In genomic region chr3:142239421-142239820, GRCh38 we compare ENCODE assay signal across 17 cellular contexts.
"Had no signal": no experiment of that assay in that cellular context is flagged by ENCODE, and none has a peak within 500 bp of the region (broad histone marks: within the 10 kb centered on the region; RNA-seq: fewer than 3 reads in every experiment).

No MANE protein-coding gene starts in this region.

- H3K36me3 ChIP-seq: gastrocnemius medialis, right atrium auricular region, tibial artery had no signal

- ATAC-seq: activated CD4-positive, alpha-beta T cell treated with anti-CD3 and anti-CD28 coated beads for 36 hours; body of pancreas; gastrocnemius medialis; left lobe of liver; stimulated activated naive CD8-positive, alpha-beta T cell treated with anti-CD3 and anti-CD28 coated beads, Interleukin-15, Interleukin-2, amounts not matched to agents 100 U/mL and 50 U/mL, for 24 hours had no signal

- H3K9me3 ChIP-seq: body of pancreas, gastrocnemius medialis, right atrium auricular region, tibial artery had no signal

- H3K27ac ChIP-seq: body of pancreas, dorsolateral prefrontal cortex, gastrocnemius medialis, right atrium auricular region, tibial artery had no signal

- DNase-seq: activated CD4-positive, alpha-beta memory T cell treated with anti-CD3 and anti-CD28 coated beads for 36 hours; activated CD4-positive, alpha-beta T cell treated with anti-CD3 and anti-CD28 coated beads for 36 hours; activated naive CD8-positive, alpha-beta T cell treated with anti-CD3 and anti-CD28 coated beads, Interleukin-2, amount 10 ng/mL, durations not matched to agents 7 days and 5 days; activated T-cell treated with anti-CD3 and anti-CD28 coated beads for 4 hours; body of pancreas; caudate nucleus; dorsolateral prefrontal cortex; gastrocnemius medialis; head of caudate nucleus; kidney; naive B cell; stimulated activated naive CD8-positive, alpha-beta T cell treated with anti-CD3 and anti-CD28 coated beads, Interleukin-15, Interleukin-2, amounts not matched to agents 100 U/mL and 50 U/mL, for 24 hours; substantia nigra; tibial artery had no signal

- H3K27me3 ChIP-seq: body of pancreas, gastrocnemius medialis, right atrium auricular region, tibial artery had no signal

- H3K4me3 ChIP-seq: body of pancreas, dorsolateral prefrontal cortex, gastrocnemius medialis, lung, right atrium auricular region, tibial artery had no signal
